ENCODE assay signal across 13 cellular contexts in genomic region chr13:40477623-40478608, GRCh38.
DNase-seq lines count a peak whose midpoint lies in the region; ATAC-seq, FAIRE-seq and TF ChIP-seq lines count a peak whose summit lies in the region.
"Had no signal": no experiment of that assay in that cellular context is flagged by ENCODE, and none has a peak within 500 bp of the region (broad histone marks: within the 10 kb centered on the region; RNA-seq: fewer than 3 reads in every experiment).

No MANE protein-coding gene starts in this region.

- intact Hi-C loops in Right ventricle myocardium superior (cut with DNase I): no loop called here
- intact Hi-C loops in uterus (cut with DNase I; ENCODE audit: low total_unique reads): no loop called here

- H3K27me3 Mint-ChIP-seq in nephron (ENCODE audit: low read depth): peaks cover 12% of the 10 kb centered on the region
- H3K27me3 Mint-ChIP-seq: naive thymus-derived CD8-positive, alpha-beta T cell had no signal

- H3K4me1 ChIP-seq in uterus: no peaks in the 10 kb centered on the region

- TF ChIP-seq POLR2A in uterus (IDR thresholded peaks at IDR 0.05): no peak

- FAIRE-seq in D721Med (lab: Jason Lieb, UNC): no peak
- FAIRE-seq: K562 had no signal

- H3K27me3 ChIP-seq in uterus: no peaks in the 10 kb centered on the region

- no peaks in the 10 kb centered on the region for H3K36me3 ChIP-seq in uterus

- H3K9me3 Mint-ChIP-seq in nephron: no peaks in the 10 kb centered on the region
- H3K9me3 Mint-ChIP-seq: naive thymus-derived CD8-positive, alpha-beta T cell had no signal

- no peaks in the 10 kb centered on the region for H3K36me3 Mint-ChIP-seq in nephron (ENCODE audit: low read depth)

- H3K9me3 ChIP-seq in uterus: no peaks in the 10 kb centered on the region

- DNase-seq in SKM-1 treated with dmso at 0.1 percent for 144 hours (lab: John Stamatoyannopoulos, UW; ENCODE audit: unreplicated experiment) (peak; percentile 5), SKM-1 (lab: John Stamatoyannopoulos, UW; ENCODE audit: unreplicated experiment) (no peak), Right ventricle myocardium superior (peak; percentile 76), uterus (peak in 1 of 2 donors; percentile 45), D721Med (ENCODE audit: insufficient read length, low spot score) (no peak), NCI-H748 treated with DMSO at 0.1 percent for 48 hours (lab: John Stamatoyannopoulos, UW) (no peak)
- DNase-seq: activated gamma-delta T cell; naive thymus-derived CD8-positive, alpha-beta T cell; NCI-H526; T1000 had no signal

- ATAC-seq in Right ventricle myocardium superior (ENCODE audit: poor library complexity): peak; percentile 80
- no peak for ATAC-seq in HG02623 (IDR thresholded peaks at IDR 0.05; ENCODE audit: unreplicated experiment)
- ATAC-seq: K562; naive thymus-derived CD8-positive, alpha-beta T cell had no signal

- peak overlapping the region; percentile 81 to 92 for H3K27ac ChIP-seq in uterus

- H3K27ac Mint-ChIP-seq in nephron: peak overlapping the region; percentile 69 to 85 (median 77)

- no peak overlapping the region for H3K4me3 ChIP-seq in uterus
- H3K4me3 ChIP-seq: K562 had no signal

- no peak overlapping the region for H3K4me3 Mint-ChIP-seq in nephron

- peaks cover 32% of the 10 kb centered on the region for H3K4me1 Mint-ChIP-seq in nephron

- TF ChIP-seq CTCF in nephron (IDR thresholded peaks at IDR 0.05; ENCODE audit: unreplicated experiment in 3 of 3): no peak
- TF ChIP-seq CTCF in uterus (IDR thresholded peaks at IDR 0.05): no peak
- no peak for TF ChIP-seq CTCF in D721Med (IDR thresholded peaks at IDR 0.05; ENCODE audit: insufficient read depth, missing control alignments)

Comparison
In these comparisons a context has a peak if more than half of its experiments do, and no peak if none do; other contexts are left out.
1. DNase-seq: peak in SKM-1 treated with dmso at 0.1 percent for 144 hours (single experiment) and Right ventricle myocardium superior (single experiment); none in SKM-1 (single experiment), D721Med (single experiment) and NCI-H748 treated with DMSO at 0.1 percent for 48 hours (single experiment).